Comparison of ENCODE assay signal across 1 cellular context in the genomic region with DNA sequence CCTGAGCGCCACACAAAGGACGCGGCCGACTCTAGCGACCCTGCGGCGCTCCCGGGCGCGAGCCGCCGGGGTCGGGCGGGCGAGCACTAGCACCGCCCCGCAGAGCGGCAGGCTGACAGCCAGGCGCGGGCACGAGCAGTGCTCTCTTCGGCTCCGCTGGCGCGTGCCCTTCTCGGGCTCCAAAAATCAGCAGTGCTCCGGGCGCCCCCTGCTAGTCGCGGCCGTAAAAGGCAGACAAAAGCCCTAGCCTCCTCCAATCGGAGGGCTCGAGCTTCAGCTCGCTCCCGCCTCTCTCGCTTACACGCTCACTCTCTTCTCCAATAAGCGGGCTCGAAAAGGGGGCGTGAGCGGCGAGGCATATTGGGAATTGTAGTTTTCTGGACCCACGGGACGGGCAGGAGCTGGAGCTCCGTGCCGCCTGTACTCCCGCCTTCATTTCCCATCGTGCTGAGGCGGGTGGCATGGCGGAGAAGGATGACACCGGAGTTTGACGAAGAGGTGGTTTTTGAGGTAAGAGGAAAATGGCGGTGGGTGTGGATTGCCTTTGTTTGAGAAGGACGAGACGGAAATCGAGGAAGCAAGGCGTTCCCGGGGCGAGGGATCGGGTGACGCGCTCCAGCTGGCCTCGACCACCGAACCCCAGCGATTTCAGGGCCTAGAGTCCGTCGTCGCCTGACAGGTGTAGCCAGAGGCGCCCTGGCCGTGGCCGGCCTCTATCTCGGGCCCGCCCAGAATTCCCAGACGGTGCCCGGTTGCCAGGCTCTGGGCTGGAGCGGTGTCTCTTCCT.
TF ChIP-seq lines count a peak whose summit lies in the region.

Gene FGD6, minus strand, starts transcription at position 91 of the 787 bp plus-strand sequence. CDS start 227 bp downstream, outside the sequence.
Gene VEZT, plus strand, starts transcription at position 431 of the 787 bp plus-strand sequence. Its CDS starts 44 bp downstream, at position 475.

TF ChIP-seq in HEK293, 187 proteins besides CTCF, POLR2A, EP300 and RAD21 (continued from another document and continues in another):
- TF ChIP-seq ZBTB11 (tag by site-specific recombination; conservative IDR thresholded peaks at IDR 0.05; ENCODE audit: low read depth) (peak; percentile 41), ZNF571 (tag by site-specific recombination; IDR thresholded peaks at IDR 0.05) (no peak), ZNF132 (tag by site-specific recombination; IDR thresholded peaks at IDR 0.05; ENCODE audit: borderline replicate concordance) (no peak), PRDM6 (tag by site-specific recombination; IDR thresholded peaks at IDR 0.05) (no peak), GFI1B (tag by site-specific recombination; IDR thresholded peaks at IDR 0.05) (no peak), ZBTB44 (tag by site-specific recombination; IDR thresholded peaks at IDR 0.05) (peak; percentile 69), ZBTB48 (tag by site-specific recombination; IDR thresholded peaks at IDR 0.05) (peak; percentile 93), ZNF350 (tag by site-specific recombination; IDR thresholded peaks at IDR 0.05) (no peak), ZNF585B (tag by site-specific recombination; IDR thresholded peaks at IDR 0.05) (no peak), ZIC2 (tag by site-specific recombination; IDR thresholded peaks at IDR 0.05) (peak; percentile 71; the same call in 1 of the 2 replicates), ZNF10 (tag by site-specific recombination; IDR thresholded peaks at IDR 0.05) (peak; percentile 27), ZNF394 (tag by site-specific recombination; IDR thresholded peaks at IDR 0.05; ENCODE audit: borderline replicate concordance) (peak; percentile 80), ZNF292 (tag by site-specific recombination; IDR thresholded peaks at IDR 0.05; ENCODE audit: borderline replicate concordance, low read depth) (no peak), MZF1 (tag by site-specific recombination; IDR thresholded peaks at IDR 0.05; ENCODE audit: borderline replicate concordance) (peak; percentile 22; the same call in 1 of the 2 replicates), ZNF302 (tag by site-specific recombination; IDR thresholded peaks at IDR 0.05; ENCODE audit: low read depth) (no peak), ZNF658 (tag by site-specific recombination; IDR thresholded peaks at IDR 0.05) (no peak), IKZF3 (tag by site-specific recombination; IDR thresholded peaks at IDR 0.05) (peak; percentile 97), ZNF335 (tag by site-specific recombination; conservative IDR thresholded peaks at IDR 0.05) (peak; percentile 99), KLF16 (tag by site-specific recombination; IDR thresholded peaks at IDR 0.05) (peak; percentile 97), GLIS1 (tag by site-specific recombination; IDR thresholded peaks at IDR 0.05) (no peak; the same call in 1 of the 2 replicates), ZNF76 (tag by site-specific recombination; IDR thresholded peaks at IDR 0.05; ENCODE audit: borderline replicate concordance, low read depth) (peak; percentile 98), ZNF473 (tag by site-specific recombination; IDR thresholded peaks at IDR 0.05) (no peak), ZNF48 (tag by site-specific recombination; IDR thresholded peaks at IDR 0.05) (no peak), HOXA7 (CRISPR knock-in tag; IDR thresholded peaks at IDR 0.05; ENCODE audit: borderline replicate concordance) (no peak)
- TF ChIP-seq, protein P1, sequence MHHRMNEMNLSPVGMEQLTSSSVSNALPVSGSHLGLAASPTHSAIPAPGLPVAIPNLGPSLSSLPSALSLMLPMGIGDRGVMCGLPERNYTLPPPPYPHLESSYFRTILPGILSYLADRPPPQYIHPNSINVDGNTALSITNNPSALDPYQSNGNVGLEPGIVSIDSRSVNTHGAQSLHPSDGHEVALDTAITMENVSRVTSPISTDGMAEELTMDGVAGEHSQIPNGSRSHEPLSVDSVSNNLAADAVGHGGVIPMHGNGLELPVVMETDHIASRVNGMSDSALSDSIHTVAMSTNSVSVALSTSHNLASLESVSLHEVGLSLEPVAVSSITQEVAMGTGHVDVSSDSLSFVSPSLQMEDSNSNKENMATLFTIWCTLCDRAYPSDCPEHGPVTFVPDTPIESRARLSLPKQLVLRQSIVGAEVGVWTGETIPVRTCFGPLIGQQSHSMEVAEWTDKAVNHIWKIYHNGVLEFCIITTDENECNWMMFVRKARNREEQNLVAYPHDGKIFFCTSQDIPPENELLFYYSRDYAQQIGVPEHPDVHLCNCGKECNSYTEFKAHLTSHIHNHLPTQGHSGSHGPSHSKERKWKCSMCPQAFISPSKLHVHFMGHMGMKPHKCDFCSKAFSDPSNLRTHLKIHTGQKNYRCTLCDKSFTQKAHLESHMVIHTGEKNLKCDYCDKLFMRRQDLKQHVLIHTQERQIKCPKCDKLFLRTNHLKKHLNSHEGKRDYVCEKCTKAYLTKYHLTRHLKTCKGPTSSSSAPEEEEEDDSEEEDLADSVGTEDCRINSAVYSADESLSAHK (tag by site-specific recombination; IDR thresholded peaks at IDR 0.05) = peak; percentile 48
- TF ChIP-seq, protein P2, sequence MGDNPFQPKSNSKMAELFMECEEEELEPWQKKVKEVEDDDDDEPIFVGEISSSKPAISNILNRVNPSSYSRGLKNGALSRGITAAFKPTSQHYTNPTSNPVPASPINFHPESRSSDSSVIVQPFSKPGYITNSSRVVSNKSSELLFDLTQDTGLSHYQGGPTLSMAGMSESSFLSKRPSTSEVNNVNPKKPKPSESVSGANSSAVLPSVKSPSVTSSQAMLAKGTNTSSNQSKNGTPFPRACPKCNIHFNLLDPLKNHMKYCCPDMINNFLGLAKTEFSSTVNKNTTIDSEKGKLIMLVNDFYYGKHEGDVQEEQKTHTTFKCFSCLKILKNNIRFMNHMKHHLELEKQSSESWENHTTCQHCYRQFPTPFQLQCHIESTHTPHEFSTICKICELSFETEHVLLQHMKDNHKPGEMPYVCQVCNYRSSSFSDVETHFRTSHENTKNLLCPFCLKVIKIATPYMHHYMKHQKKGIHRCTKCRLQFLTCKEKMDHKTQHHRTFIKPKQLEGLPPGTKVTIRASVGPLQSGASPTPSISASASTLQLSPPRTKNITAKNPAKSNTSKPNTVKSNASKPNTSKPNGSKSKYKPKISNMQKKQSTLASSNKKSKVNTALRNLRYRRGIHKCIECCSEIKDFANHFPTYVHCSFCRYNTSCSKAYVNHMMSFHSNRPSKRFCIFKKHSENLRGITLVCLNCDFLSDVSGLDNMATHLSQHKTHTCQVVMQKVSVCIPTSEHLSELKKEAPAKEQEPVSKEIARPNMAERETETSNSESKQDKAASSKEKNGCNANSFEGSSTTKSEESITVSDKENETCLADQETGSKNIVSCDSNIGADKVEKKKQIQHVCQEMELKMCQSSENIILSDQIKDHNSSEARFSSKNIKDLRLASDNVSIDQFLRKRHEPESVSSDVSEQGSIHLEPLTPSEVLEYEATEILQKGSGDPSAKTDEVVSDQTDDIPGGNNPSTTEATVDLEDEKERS (tag by site-specific recombination; IDR thresholded peaks at IDR 0.05) = peak; percentile 57; the same call in 1 of the 2 replicates
- TF ChIP-seq, protein P3, sequence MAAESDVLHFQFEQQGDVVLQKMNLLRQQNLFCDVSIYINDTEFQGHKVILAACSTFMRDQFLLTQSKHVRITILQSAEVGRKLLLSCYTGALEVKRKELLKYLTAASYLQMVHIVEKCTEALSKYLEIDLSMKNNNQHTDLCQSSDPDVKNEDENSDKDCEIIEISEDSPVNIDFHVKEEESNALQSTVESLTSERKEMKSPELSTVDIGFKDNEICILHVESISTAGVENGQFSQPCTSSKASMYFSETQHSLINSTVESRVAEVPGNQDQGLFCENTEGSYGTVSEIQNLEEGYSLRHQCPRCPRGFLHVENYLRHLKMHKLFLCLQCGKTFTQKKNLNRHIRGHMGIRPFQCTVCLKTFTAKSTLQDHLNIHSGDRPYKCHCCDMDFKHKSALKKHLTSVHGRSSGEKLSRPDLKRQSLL (tag by site-specific recombination; IDR thresholded peaks at IDR 0.05) = peak; percentile 69
- TF ChIP-seq, protein P4, sequence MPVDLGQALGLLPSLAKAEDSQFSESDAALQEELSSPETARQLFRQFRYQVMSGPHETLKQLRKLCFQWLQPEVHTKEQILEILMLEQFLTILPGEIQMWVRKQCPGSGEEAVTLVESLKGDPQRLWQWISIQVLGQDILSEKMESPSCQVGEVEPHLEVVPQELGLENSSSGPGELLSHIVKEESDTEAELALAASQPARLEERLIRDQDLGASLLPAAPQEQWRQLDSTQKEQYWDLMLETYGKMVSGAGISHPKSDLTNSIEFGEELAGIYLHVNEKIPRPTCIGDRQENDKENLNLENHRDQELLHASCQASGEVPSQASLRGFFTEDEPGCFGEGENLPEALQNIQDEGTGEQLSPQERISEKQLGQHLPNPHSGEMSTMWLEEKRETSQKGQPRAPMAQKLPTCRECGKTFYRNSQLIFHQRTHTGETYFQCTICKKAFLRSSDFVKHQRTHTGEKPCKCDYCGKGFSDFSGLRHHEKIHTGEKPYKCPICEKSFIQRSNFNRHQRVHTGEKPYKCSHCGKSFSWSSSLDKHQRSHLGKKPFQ (tag by site-specific recombination; IDR thresholded peaks at IDR 0.05) = peak; percentile 57; the same call in 1 of the 2 replicates
